In genomic region chr22:31609716-31610115, GRCh38 we compare ENCODE assay signal across 1 cellular context.
TF ChIP-seq lines count a peak whose summit lies in the region.

No MANE protein-coding gene starts in this region.

TF ChIP-seq in WTC11, 78 proteins besides CTCF, POLR2A, EP300 and RAD21 (continued from another document):
- TF ChIP-seq ZNF532 (CRISPR knock-in tag; IDR thresholded peaks at IDR 0.05; ENCODE audit: borderline replicate concordance) (no peak), ZNF416 (CRISPR knock-in tag; IDR thresholded peaks at IDR 0.05) (no peak), E2F5 (CRISPR knock-in tag; IDR thresholded peaks at IDR 0.05) (no peak)
